In the genomic region with DNA sequence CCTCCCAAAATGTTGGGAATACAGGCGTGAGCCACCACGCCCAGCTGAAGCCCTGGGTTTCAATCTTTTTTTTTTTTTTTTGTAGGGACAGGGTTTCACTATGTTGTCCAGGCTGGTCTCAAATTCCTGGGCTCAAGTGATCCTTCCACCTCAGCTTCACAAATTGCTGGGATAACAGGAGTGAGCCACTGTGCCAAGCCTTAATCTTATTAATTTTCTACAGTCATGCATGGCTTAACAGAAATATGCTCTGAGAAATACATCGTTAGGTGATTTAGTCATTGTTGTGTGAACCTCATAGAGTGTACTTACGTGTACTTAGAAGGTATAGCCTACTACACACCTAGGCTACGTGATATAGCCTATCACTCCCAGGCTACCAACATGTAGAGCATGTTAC, we compare ENCODE assay signal across 22 cellular contexts. TPM values are rescaled to one million over a fixed set of nuclear protein-coding genes. Genes with fewer than 3 reads are reported as not detected.
DNase-seq lines count a peak whose midpoint lies in the region; ATAC-seq, FAIRE-seq and TF ChIP-seq lines count a peak whose summit lies in the region.
"Had no signal": no experiment of that assay in that cellular context is flagged by ENCODE, and none has a peak within 500 bp of the region (broad histone marks: within the 10 kb centered on the region; RNA-seq: fewer than 3 reads in every experiment).

No MANE protein-coding gene starts in this region.

- intact Hi-C loops in left colon (cut with DNase I, micrococcal nuclease): no loop called here

- no peak overlapping the region for H3K4me3 Mint-ChIP-seq in osteocyte (ENCODE audit: unreplicated experiment)
- H3K4me3 Mint-ChIP-seq: CD4-positive, alpha-beta memory T cell had no signal

- FAIRE-seq in D721Med (lab: Jason Lieb, UNC): peak; percentile 87
- FAIRE-seq: A549, GM19239, H1 had no signal

- peaks cover 38% of the 10 kb centered on the region for H3K27me3 Mint-ChIP-seq in osteocyte (ENCODE audit: unreplicated experiment)

- H3K27ac Mint-ChIP-seq in osteocyte (ENCODE audit: unreplicated experiment): no peak overlapping the region
- H3K27ac Mint-ChIP-seq: CD4-positive, alpha-beta memory T cell had no signal

- no peak for ATAC-seq in left colon
- ATAC-seq: A549 had no signal

- TF ChIP-seq CTCF in D721Med (IDR thresholded peaks at IDR 0.05; ENCODE audit: insufficient read depth, missing control alignments) (no peak), osteocyte (IDR thresholded peaks at IDR 0.05) (no peak)

- no peaks in the 10 kb centered on the region for H3K36me3 Mint-ChIP-seq in osteocyte (ENCODE audit: unreplicated experiment)
- H3K36me3 Mint-ChIP-seq: CD4-positive, alpha-beta memory T cell had no signal

- no peak for DNase-seq in D721Med (ENCODE audit: insufficient read length, low spot score)
- peak; percentile 17 for DNase-seq in glomerular visceral epithelial cell (ENCODE audit: extremely low spot score)
- peak; percentile 34 for DNase-seq in renal cortical epithelial cell (ENCODE audit: low read depth)
- DNase-seq in NCI-H1694 treated with DMSO at 0.1 percent for 48 hours (lab: John Stamatoyannopoulos, UW): no peak
- DNase-seq in SHP77 treated with DMSO at 0.1 percent for 48 hours (lab: John Stamatoyannopoulos, UW): no peak
- no peak for DNase-seq in osteocyte (ENCODE audit: extremely low spot score, unreplicated experiment)
- DNase-seq in left colon: no peak
- DNase-seq: 8988T; ACHN; C1 segment of cervical spinal cord; CD4-positive, alpha-beta memory T cell; COR-L47; DMS53; DMS79 treated with DMSO at 0.1 percent for 48 hours; GF-D8; GM23248; H7; HCEC 1CT had no signal

- H3K9me3 Mint-ChIP-seq in osteocyte (ENCODE audit: unreplicated experiment): no peaks in the 10 kb centered on the region
- H3K9me3 Mint-ChIP-seq: CD4-positive, alpha-beta memory T cell had no signal

- TF ChIP-seq RAD21 in Ishikawa (IDR thresholded peaks at IDR 0.05; ENCODE audit: low read depth): no peak

- no peak for TF ChIP-seq EP300 in Ishikawa (IDR thresholded peaks at IDR 0.05; ENCODE audit: borderline replicate concordance)

- no peaks in the 10 kb centered on the region for H3K4me1 Mint-ChIP-seq in osteocyte (ENCODE audit: unreplicated experiment)
- H3K4me1 Mint-ChIP-seq: CD4-positive, alpha-beta memory T cell had no signal

TF ChIP-seq in Ishikawa, 13 proteins besides CTCF, POLR2A, EP300 and RAD21:
- TF ChIP-seq, protein P1, sequence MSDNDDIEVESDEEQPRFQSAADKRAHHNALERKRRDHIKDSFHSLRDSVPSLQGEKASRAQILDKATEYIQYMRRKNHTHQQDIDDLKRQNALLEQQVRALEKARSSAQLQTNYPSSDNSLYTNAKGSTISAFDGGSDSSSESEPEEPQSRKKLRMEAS (IDR thresholded peaks at IDR 0.05): no peak
- TF ChIP-seq NFIC (IDR thresholded peaks at IDR 0.05) (0 out of 2 replicates have a peak, but pooled peaks have one; percentile 10), TCF12 (IDR thresholded peaks at IDR 0.05; ENCODE audit: low read depth) (0 out of 2 replicates have a peak, but pooled peaks have one; percentile 21), TEAD4 (IDR thresholded peaks at IDR 0.05) (peak; percentile 63)
- TF ChIP-seq, protein P2, sequence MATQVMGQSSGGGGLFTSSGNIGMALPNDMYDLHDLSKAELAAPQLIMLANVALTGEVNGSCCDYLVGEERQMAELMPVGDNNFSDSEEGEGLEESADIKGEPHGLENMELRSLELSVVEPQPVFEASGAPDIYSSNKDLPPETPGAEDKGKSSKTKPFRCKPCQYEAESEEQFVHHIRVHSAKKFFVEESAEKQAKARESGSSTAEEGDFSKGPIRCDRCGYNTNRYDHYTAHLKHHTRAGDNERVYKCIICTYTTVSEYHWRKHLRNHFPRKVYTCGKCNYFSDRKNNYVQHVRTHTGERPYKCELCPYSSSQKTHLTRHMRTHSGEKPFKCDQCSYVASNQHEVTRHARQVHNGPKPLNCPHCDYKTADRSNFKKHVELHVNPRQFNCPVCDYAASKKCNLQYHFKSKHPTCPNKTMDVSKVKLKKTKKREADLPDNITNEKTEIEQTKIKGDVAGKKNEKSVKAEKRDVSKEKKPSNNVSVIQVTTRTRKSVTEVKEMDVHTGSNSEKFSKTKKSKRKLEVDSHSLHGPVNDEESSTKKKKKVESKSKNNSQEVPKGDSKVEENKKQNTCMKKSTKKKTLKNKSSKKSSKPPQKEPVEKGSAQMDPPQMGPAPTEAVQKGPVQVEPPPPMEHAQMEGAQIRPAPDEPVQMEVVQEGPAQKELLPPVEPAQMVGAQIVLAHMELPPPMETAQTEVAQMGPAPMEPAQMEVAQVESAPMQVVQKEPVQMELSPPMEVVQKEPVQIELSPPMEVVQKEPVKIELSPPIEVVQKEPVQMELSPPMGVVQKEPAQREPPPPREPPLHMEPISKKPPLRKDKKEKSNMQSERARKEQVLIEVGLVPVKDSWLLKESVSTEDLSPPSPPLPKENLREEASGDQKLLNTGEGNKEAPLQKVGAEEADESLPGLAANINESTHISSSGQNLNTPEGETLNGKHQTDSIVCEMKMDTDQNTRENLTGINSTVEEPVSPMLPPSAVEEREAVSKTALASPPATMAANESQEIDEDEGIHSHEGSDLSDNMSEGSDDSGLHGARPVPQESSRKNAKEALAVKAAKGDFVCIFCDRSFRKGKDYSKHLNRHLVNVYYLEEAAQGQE (IDR thresholded peaks at IDR 0.05; ENCODE audit: low read depth): no peak

RNA-seq across cellular contexts. Expression of gene GLDC, which starts 31.0 kb away (rescaled TPM):
- 129 and 177 TPM in 2 replicates for total RNA-seq in renal cortical epithelial cell
- total RNA-seq in osteocyte: 0.71 and 0.78 TPM in 2 replicates
- 1 to 10 TPM in 1 of 2 donors, under 1 TPM in 1; 0.70 to 2.2 TPM for total RNA-seq in left colon
- total RNA-seq: CD4-positive, alpha-beta memory T cell had no signal

Comparison
In these comparisons a context has a peak if more than half of its experiments do, and no peak if none do; other contexts are left out.
1. DNase-seq: peak in glomerular visceral epithelial cell (single experiment) and renal cortical epithelial cell (single experiment); none in D721Med (single experiment), NCI-H1694 treated with DMSO at 0.1 percent for 48 hours (single experiment), SHP77 treated with DMSO at 0.1 percent for 48 hours (single experiment), osteocyte (single experiment) and left colon (0 of 2).
2. RNA of gene GLDC, which starts 31.0 kb away (total RNA-seq): 129 to 177 TPM in renal cortical epithelial cell; 0.70 to 2.2 TPM in left colon and 0.71 to 0.78 TPM in osteocyte; every median in the first group is over 10 times any median in the second.